ENCODE assay signal across 1 cellular context in the genomic region with DNA sequence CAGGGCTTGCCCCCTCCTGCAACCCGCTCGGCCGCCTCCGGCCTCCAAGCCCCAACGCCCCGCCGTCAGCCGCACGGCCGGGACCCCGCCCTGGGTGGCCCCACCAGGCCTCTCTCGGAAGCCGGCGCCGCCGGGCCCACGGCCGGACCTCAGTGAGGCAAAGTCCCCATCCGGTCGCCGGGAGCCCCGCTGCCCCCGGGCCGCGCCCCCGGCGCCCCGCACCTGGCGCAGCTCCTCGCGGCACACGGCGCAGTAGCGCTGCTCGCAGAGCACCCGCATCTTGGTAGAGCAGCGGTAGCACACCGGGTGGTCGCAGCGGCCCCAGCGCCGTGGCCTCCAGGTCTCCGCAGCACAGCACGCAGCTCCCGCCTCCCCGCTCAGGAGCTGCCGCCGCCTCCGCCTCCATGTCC.
TF ChIP-seq lines count a peak whose summit lies in the region.

No MANE protein-coding gene starts in this region.

TF ChIP-seq in WTC11, 78 proteins besides CTCF, POLR2A, EP300 and RAD21 (continued from another document):
- TF ChIP-seq, protein P1, sequence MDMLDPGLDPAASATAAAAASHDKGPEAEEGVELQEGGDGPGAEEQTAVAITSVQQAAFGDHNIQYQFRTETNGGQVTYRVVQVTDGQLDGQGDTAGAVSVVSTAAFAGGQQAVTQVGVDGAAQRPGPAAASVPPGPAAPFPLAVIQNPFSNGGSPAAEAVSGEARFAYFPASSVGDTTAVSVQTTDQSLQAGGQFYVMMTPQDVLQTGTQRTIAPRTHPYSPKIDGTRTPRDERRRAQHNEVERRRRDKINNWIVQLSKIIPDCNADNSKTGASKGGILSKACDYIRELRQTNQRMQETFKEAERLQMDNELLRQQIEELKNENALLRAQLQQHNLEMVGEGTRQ (CRISPR knock-in tag; IDR thresholded peaks at IDR 0.05): no peak
